7 cellular contexts compared by ENCODE assay signal in the genomic region with DNA sequence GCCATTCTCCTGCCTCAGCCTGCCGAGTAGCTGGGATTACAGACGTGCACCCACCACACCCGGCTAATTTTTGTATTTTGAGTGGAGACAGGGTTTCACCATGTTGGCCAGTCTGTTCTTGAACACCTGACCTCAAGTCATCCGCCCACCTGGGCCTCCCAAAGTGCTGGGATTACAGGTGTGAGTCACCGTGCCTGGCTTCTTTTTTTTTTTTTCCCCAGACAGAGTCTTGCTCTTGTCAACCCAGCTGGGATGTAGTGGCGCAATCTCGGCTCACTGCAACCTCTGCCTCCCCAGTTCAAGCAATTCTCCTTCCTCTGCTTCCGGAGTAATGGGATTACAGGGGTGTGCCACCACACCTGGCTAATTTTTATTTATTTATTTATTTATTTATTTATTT. TPM values are rescaled to one million over a fixed set of nuclear protein-coding genes. Genes with fewer than 3 reads are reported as not detected.
DNase-seq lines count a peak whose midpoint lies in the region; ATAC-seq, FAIRE-seq and TF ChIP-seq lines count a peak whose summit lies in the region.
"Not testable (repeated sequence)": the region's sequence is repeated elsewhere in the genome, so short reads cannot be mapped to it uniquely, and the experiment has no call there.

No MANE protein-coding gene starts in this region.

- H3K4me2 ChIP-seq in endothelial cell of umbilical vein (ENCODE audit: insufficient read depth, low read length) = not testable (repeated sequence)

- intact Hi-C loops in endothelial cell of umbilical vein (cut with micrococcal nuclease) = not testable (repeated sequence)

- not testable (repeated sequence) for H3K9ac ChIP-seq in adipocyte (ENCODE audit: low read length); endothelial cell of umbilical vein (replicated peaks; ENCODE audit: extremely low read depth, insufficient read depth, low read length)

- peak; percentile 14 for DNase-seq in ELF-1 (ENCODE audit: low read depth, low spot score)
- DNase-seq in RPMI7951 (ENCODE audit: low read depth) = peak; percentile 4
- DNase-seq in adipocyte (ENCODE audit: low read depth) = peak; percentile 24
- DNase-seq in endothelial cell of umbilical vein (ENCODE audit: low read depth, low spot score) = not testable (repeated sequence)
- peak; percentile 13 to 59 for DNase-seq in foreskin keratinocyte
- peak; percentile 18 for DNase-seq in renal cortical epithelial cell (ENCODE audit: low read depth)

- CTCF ChIA-PET in HEK293 (lab: Yijun Ruan, JAX); endothelial cell of umbilical vein (lab: Charles Lee): not testable (repeated sequence)

- H2AFZ ChIP-seq in endothelial cell of umbilical vein (ENCODE audit: low read depth, low read length) = not testable (repeated sequence)

- not testable (repeated sequence) for H3K4me3 ChIP-seq in HEK293 (ENCODE audit: low read depth, low read length); adipocyte (ENCODE audit: low read length); endothelial cell of umbilical vein (replicated peaks in 1 of 3; ENCODE audit: insufficient read depth in 1 of 3, low read depth in 1 of 3, low read length in 3 of 3)

- POLR2A ChIA-PET in HEK293 (lab: Yijun Ruan, JAX); endothelial cell of umbilical vein (lab: Charles Lee): not testable (repeated sequence)

- peak; percentile 37 for FAIRE-seq in endothelial cell of umbilical vein (lab: Jason Lieb, UNC)

- dilution Hi-C loops in endothelial cell of umbilical vein (cut with MboI; ENCODE audit: extremely low pct_ligation_motif_present, low sequenced_read_pairs) = not testable (repeated sequence)

- not testable (repeated sequence) for H3K9me3 ChIP-seq in HEK293 (ENCODE audit: control insufficient read depth, insufficient read depth, low read depth, low read length); adipocyte (ENCODE audit: control insufficient read depth, low read length); endothelial cell of umbilical vein (replicated peaks; ENCODE audit: control insufficient read depth, insufficient read depth, low read length)

- BruUV-seq in endothelial cell of umbilical vein (replicated peaks; lab: Mats Ljungman, UMichigan) = not testable (repeated sequence)

- H3K36me3 ChIP-seq in HEK293 (ENCODE audit: control insufficient read depth in 2 of 2, insufficient read depth in 1 of 2, low read length in 2 of 2) (peaks cover 75 to 83% of the 10 kb centered on the region in 2 experiments), adipocyte (ENCODE audit: control insufficient read depth, insufficient read depth, low read length, severe bottlenecking) (peaks cover 96% of the 10 kb centered on the region), endothelial cell of umbilical vein (ENCODE audit: control insufficient read depth in 2 of 2, extremely low read depth in 1 of 2, insufficient read depth in 2 of 2, low read length in 2 of 2) (peaks cover 20 to 38% of the 10 kb centered on the region in 2 experiments)

- H3K9me1 ChIP-seq in endothelial cell of umbilical vein (replicated peaks; ENCODE audit: control insufficient read depth, extremely low read depth, insufficient read depth, low read length) = not testable (repeated sequence)

- H3K4me1 ChIP-seq in HEK293 (ENCODE audit: control insufficient read depth, insufficient read depth, low read length); endothelial cell of umbilical vein (ENCODE audit: control insufficient read depth, extremely low read depth, insufficient read depth, low read length); foreskin keratinocyte: not testable (repeated sequence)
- H3K4me1 ChIP-seq in adipocyte (ENCODE audit: control insufficient read depth, insufficient read depth, low read length) = peaks cover 13% of the 10 kb centered on the region

- H3K27me3 ChIP-seq in adipocyte (replicated peaks; ENCODE audit: control insufficient read depth, insufficient read depth, low read length); endothelial cell of umbilical vein (ENCODE audit: control insufficient read depth in 2 of 2, insufficient read depth in 2 of 2, low read length in 2 of 2); foreskin keratinocyte: not testable (repeated sequence)

- not testable (repeated sequence) for TF ChIP-seq POLR2A in endothelial cell of umbilical vein (IDR thresholded peaks at IDR 0.05; ENCODE audit: low read depth, low read length)

- not testable (repeated sequence) for TF ChIP-seq CTCF in HEK293 (tag by site-specific recombination; IDR thresholded peaks at IDR 0.05); endothelial cell of umbilical vein (IDR thresholded peaks at IDR 0.05; ENCODE audit: extremely low read depth in 1 of 2, insufficient read depth in 1 of 2, low read depth in 1 of 2, low read length in 2 of 2); foreskin keratinocyte (conservative IDR thresholded peaks at IDR 0.05)

- not testable (repeated sequence) for H3K79me2 ChIP-seq in endothelial cell of umbilical vein (ENCODE audit: control insufficient read depth, insufficient read depth, low read length)

- not testable (repeated sequence) for H3K27ac ChIP-seq in HEK293 (ENCODE audit: extremely low read depth, low read depth, low read length); endothelial cell of umbilical vein (ENCODE audit: insufficient read depth, low read depth, low read length); foreskin keratinocyte

- peak; percentile 34 for ATAC-seq in foreskin keratinocyte

- not testable (repeated sequence) for H4K20me1 ChIP-seq in endothelial cell of umbilical vein (replicated peaks; ENCODE audit: control insufficient read depth, extremely low read depth, insufficient read depth, low read length)

TF ChIP-seq in HEK293, 187 proteins besides CTCF, POLR2A, EP300 and RAD21 (continues in another document):
- TF ChIP-seq ZFHX2 (tag by site-specific recombination; conservative IDR thresholded peaks at IDR 0.05) = peak; percentile 33; the same call in 1 of the 2 replicates

RNA-seq across cellular contexts. Expression of a gene that starts 51.5 kb away (rescaled TPM):
- 80.1 and 93.8 TPM in 2 replicates for total RNA-seq in RPMI7951 (2014; rRNA removed; shearing (Covaris generic))
- 159 and 183 TPM in 2 replicates for total RNA-seq in endothelial cell of umbilical vein
- polyA plus RNA-seq in endothelial cell of umbilical vein = 39.9 and 50.4 TPM in 2 replicates
- 74.4 and 83.0 TPM in 2 replicates for polyA plus RNA-seq in endothelial cell of umbilical vein (2011; cell fraction: cytosol; rRNA removed)
- polyA plus RNA-seq in endothelial cell of umbilical vein (2011; cell fraction: nucleus; rRNA removed) = 91.5 and 115 TPM in 2 replicates
- 134 and 154 TPM in 2 replicates for polyA plus RNA-seq in endothelial cell of umbilical vein (2012)
- 137 and 142 TPM in 2 replicates for polyA minus RNA-seq in endothelial cell of umbilical vein
- polyA minus RNA-seq in endothelial cell of umbilical vein (2011; cell fraction: cytosol; rRNA and poly(A)+ RNA removed) = 215 TPM
- polyA minus RNA-seq in endothelial cell of umbilical vein (2011; cell fraction: nucleus; rRNA and poly(A)+ RNA removed) = 68.0 and 111 TPM in 2 replicates
- total RNA-seq in foreskin keratinocyte = 143 and 152 TPM in 2 replicates
- polyA plus RNA-seq in foreskin keratinocyte = 38.8 and 47.8 TPM in 2 replicates
- total RNA-seq in renal cortical epithelial cell = 128 and 161 TPM in 2 replicates
